Comparison of ENCODE assay signal across 13 cellular contexts in genomic region chr7:152424348-152425108, GRCh38. TPM values are rescaled to one million over a fixed set of nuclear protein-coding genes. Genes with fewer than 3 reads are reported as not detected.
DNase-seq lines count a peak whose midpoint lies in the region; ATAC-seq, FAIRE-seq and TF ChIP-seq lines count a peak whose summit lies in the region.
"Had no signal": no experiment of that assay in that cellular context is flagged by ENCODE, and none has a peak within 500 bp of the region (broad histone marks: within the 10 kb centered on the region; RNA-seq: fewer than 3 reads in every experiment).

No MANE protein-coding gene starts in this region.

- H2AFZ ChIP-seq in keratinocyte (ENCODE audit: control insufficient read depth, low read length), result no peak overlapping the region

- intact Hi-C loops in activated T-helper 2 cell treated with anti-CD3 and anti-CD28 coated beads, Interferon-gamma antibody, Interleukin-2, Interleukin-4, amounts not matched to agents 10 μg/mL and 5 μg/mL and 100 μg/mL, durations not matched to agents 14 hours and 24 hours and 36 hours (cut with micrococcal nuclease), result loop anchor here (5.0 to 10.0 kb wide), 2 partner anchors 43 to 50 kb away; no protein-coding TSS in a partner anchor

- no peaks in the 10 kb centered on the region for H3K27me3 Mint-ChIP-seq in activated T-helper 2 cell treated with anti-CD3 and anti-CD28 coated beads, Interferon-gamma antibody, Interleukin-2, Interleukin-4, amounts not matched to agents 10 μg/mL and 5 μg/mL and 100 μg/mL, durations not matched to agents 14 hours and 24 hours and 36 hours (ENCODE audit: low read depth)
- H3K27me3 Mint-ChIP-seq: CD4-positive, alpha-beta T cell had no signal

- ATAC-seq in HG02885 (IDR thresholded peaks at IDR 0.05; ENCODE audit: poor library complexity, unreplicated experiment), result no peak
- no peak for ATAC-seq in GM21447 (IDR thresholded peaks at IDR 0.05; ENCODE audit: unreplicated experiment)

- H3K4me2 ChIP-seq in keratinocyte (ENCODE audit: control insufficient read depth, extremely low read depth, insufficient read depth, low read depth, low read length), result no peak overlapping the region

- H3K79me2 ChIP-seq in keratinocyte (ENCODE audit: control insufficient read depth, insufficient read depth, low read length), result peaks cover 96% of the 10 kb centered on the region

- peaks cover 35% of the 10 kb centered on the region for H3K4me1 Mint-ChIP-seq in activated T-helper 2 cell treated with anti-CD3 and anti-CD28 coated beads, Interferon-gamma antibody, Interleukin-2, Interleukin-4, amounts not matched to agents 10 μg/mL and 5 μg/mL and 100 μg/mL, durations not matched to agents 14 hours and 24 hours and 36 hours (ENCODE audit: low read depth)

- H3K4me3 ChIP-seq in keratinocyte (ENCODE audit: control insufficient read depth in 2 of 3, extremely low read depth in 1 of 3, insufficient read depth in 2 of 3, low read depth in 1 of 3, low read length in 3 of 3), result no peak overlapping the region
- H3K4me3 ChIP-seq: lower lobe of right lung had no signal

- no peak overlapping the region for H3K4me3 Mint-ChIP-seq in activated T-helper 2 cell treated with anti-CD3 and anti-CD28 coated beads, Interferon-gamma antibody, Interleukin-2, Interleukin-4, amounts not matched to agents 10 μg/mL and 5 μg/mL and 100 μg/mL, durations not matched to agents 14 hours and 24 hours and 36 hours (ENCODE audit: low read depth)
- H3K4me3 Mint-ChIP-seq: CD4-positive, alpha-beta T cell had no signal

- H3K36me3 ChIP-seq in keratinocyte (ENCODE audit: control insufficient read depth in 2 of 2, extremely low read depth in 1 of 2, insufficient read depth in 2 of 2, low read length in 2 of 2), result no peaks in the 10 kb centered on the region
- H3K36me3 ChIP-seq: lower lobe of right lung had no signal

- H3K9ac ChIP-seq in keratinocyte (ENCODE audit: control insufficient read depth, extremely low read depth, insufficient read depth, low read length), result no peak overlapping the region

- peaks cover 3% of the 10 kb centered on the region for H3K9me1 ChIP-seq in keratinocyte (ENCODE audit: control insufficient read depth, extremely low read depth, insufficient read depth, low read length)

- peaks cover 48% of the 10 kb centered on the region for H3K36me3 Mint-ChIP-seq in activated T-helper 2 cell treated with anti-CD3 and anti-CD28 coated beads, Interferon-gamma antibody, Interleukin-2, Interleukin-4, amounts not matched to agents 10 μg/mL and 5 μg/mL and 100 μg/mL, durations not matched to agents 14 hours and 24 hours and 36 hours (ENCODE audit: low read depth)

- no peaks in the 10 kb centered on the region for H3K27me3 ChIP-seq in keratinocyte (ENCODE audit: control insufficient read depth, extremely low read depth, insufficient read depth, low read length)

- H3K4me1 ChIP-seq in keratinocyte (ENCODE audit: control insufficient read depth, extremely low read depth, insufficient read depth, low read length), result peaks cover 4% of the 10 kb centered on the region

- H3K27ac ChIP-seq in keratinocyte (ENCODE audit: control insufficient read depth, insufficient read depth, low read length), result no peak overlapping the region
- H3K27ac ChIP-seq: lower lobe of right lung had no signal

- peak overlapping the region; percentile 78 for H3K27ac Mint-ChIP-seq in activated T-helper 2 cell treated with anti-CD3 and anti-CD28 coated beads, Interferon-gamma antibody, Interleukin-2, Interleukin-4, amounts not matched to agents 10 μg/mL and 5 μg/mL and 100 μg/mL, durations not matched to agents 14 hours and 24 hours and 36 hours
- H3K27ac Mint-ChIP-seq: CD4-positive, alpha-beta T cell had no signal

- no peak for TF ChIP-seq CTCF in keratinocyte (optimal IDR thresholded peaks at IDR 0.05 in 1 of 3, IDR thresholded peaks at IDR 0.05 in 1 of 3, conservative IDR thresholded peaks at IDR 0.05 in 1 of 3; ENCODE audit: extremely low read depth in 1 of 3, insufficient read depth in 2 of 3, low read length in 3 of 3)

- H4K20me1 ChIP-seq in keratinocyte (ENCODE audit: control insufficient read depth, extremely low read depth, insufficient read depth, low read length), result peaks cover 4% of the 10 kb centered on the region

- no peaks in the 10 kb centered on the region for H3K9me3 ChIP-seq in keratinocyte (ENCODE audit: control insufficient read depth, low read depth, low read length)

- DNase-seq in AG20443 (ENCODE audit: low spot score) (peak; percentile 24), EL (peak; percentile 31), keratinocyte (ENCODE audit: low read depth, low spot score) (no peak), GOT3 (lab: John Stamatoyannopoulos, UW) (no peak), iPS-NIHi11 (ENCODE audit: low spot score) (no peak)
- DNase-seq in activated T-helper 2 cell treated with anti-CD3 and anti-CD28 coated beads, Interferon-gamma antibody, Interleukin-2, Interleukin-4, amounts not matched to agents 10 μg/mL and 5 μg/mL and 100 μg/mL, durations not matched to agents 14 hours and 24 hours and 36 hours (ENCODE audit: low spot score), result no peak
- DNase-seq: activated CD4-positive, alpha-beta T cell treated with anti-CD3 and anti-CD28 coated beads for 4 hours; CD4-positive, alpha-beta T cell; lower lobe of right lung; NCI-H82; SHP77 had no signal

- H3K9me3 Mint-ChIP-seq in activated T-helper 2 cell treated with anti-CD3 and anti-CD28 coated beads, Interferon-gamma antibody, Interleukin-2, Interleukin-4, amounts not matched to agents 10 μg/mL and 5 μg/mL and 100 μg/mL, durations not matched to agents 14 hours and 24 hours and 36 hours, result peaks cover 40% of the 10 kb centered on the region

- peak; percentile 51 for FAIRE-seq in keratinocyte (lab: Jason Lieb, UNC)

- dilution Hi-C loops in keratinocyte (cut with MboI; ENCODE audit: extremely low pct_ligation_motif_present, low sequenced_read_pairs), result no loop called here

RNA-seq across cellular contexts. Expression of gene KMT2C, which starts 11.3 kb away (rescaled TPM):
- 62.4 and 63.1 TPM in 2 replicates for total RNA-seq in activated T-helper 2 cell treated with anti-CD3 and anti-CD28 coated beads, Interferon-gamma antibody, Interleukin-2, Interleukin-4, amounts not matched to agents 10 μg/mL and 5 μg/mL and 100 μg/mL, durations not matched to agents 14 hours and 24 hours and 36 hours
- polyA plus RNA-seq in keratinocyte, result 6.8 to 12.2 TPM (median 8.5 TPM) in 3 replicates
- 33.2 TPM for polyA plus RNA-seq in keratinocyte (2011; ENCODE audit: low read depth)
- polyA plus RNA-seq in keratinocyte (2011; cell fraction: cytosol; rRNA removed), result 5.3 and 7.4 TPM in 2 replicates
- polyA plus RNA-seq in keratinocyte (2011; cell fraction: nucleus; rRNA removed), result 30.3 and 30.6 TPM in 2 replicates
- polyA plus RNA-seq in keratinocyte (2012; ENCODE audit: low replicate concordance), result 10.4 and 12.0 TPM in 2 replicates
- 27.1 to 61.2 TPM (median 29.2 TPM) in 3 replicates for polyA minus RNA-seq in keratinocyte
- 9.8 TPM for polyA minus RNA-seq in keratinocyte (2011; cell fraction: cytosol; rRNA and poly(A)+ RNA removed)
- polyA minus RNA-seq in keratinocyte (2011; cell fraction: nucleus; rRNA and poly(A)+ RNA removed), result 44.0 and 94.2 TPM in 2 replicates

Comparison
In these comparisons a context has a peak if more than half of its experiments do, and no peak if none do; other contexts are left out.
1. DNase-seq: peak in AG20443 (single experiment) and EL (single experiment); none in activated T-helper 2 cell treated with anti-CD3 and anti-CD28 coated beads, Interferon-gamma antibody, Interleukin-2, Interleukin-4, amounts not matched to agents 10 μg/mL and 5 μg/mL and 100 μg/mL, durations not matched to agents 14 hours and 24 hours and 36 hours (single experiment), keratinocyte (single experiment), GOT3 (single experiment) and iPS-NIHi11 (single experiment).